In genomic region chr18:62486290-62486964, GRCh38 we compare ENCODE assay signal across 8 cellular contexts. TPM values are rescaled to one million over a fixed set of nuclear protein-coding genes. Genes with fewer than 3 reads are reported as not detected.
DNase-seq lines count a peak whose midpoint lies in the region; ATAC-seq and TF ChIP-seq lines count a peak whose summit lies in the region.

No MANE protein-coding gene starts in this region.

- TF ChIP-seq POLR2A in thyroid gland (IDR thresholded peaks at IDR 0.05): no peak

- H3K9me3 Mint-ChIP-seq in activated CD4-positive, alpha-beta memory T cell treated with anti-CD3 and anti-CD28 coated beads for 36 hours: peaks cover 10% of the 10 kb centered on the region
- no peaks in the 10 kb centered on the region for H3K9me3 Mint-ChIP-seq in activated CD4-positive, alpha-beta memory T cell treated with anti-CD3 and anti-CD28 coated beads, Interleukin-2, amount 10 ng/mL, durations not matched to agents 7 days and 5 days

- CTCF ChIA-PET in activated CD4-positive, alpha-beta memory T cell treated with anti-CD3 and anti-CD28 coated beads for 36 hours (lab: Charles Lee): no interaction called here
- CTCF ChIA-PET in activated CD4-positive, alpha-beta memory T cell treated with anti-CD3 and anti-CD28 coated beads, Interleukin-2, amount 10 ng/mL, durations not matched to agents 7 days and 5 days (lab: Charles Lee): no interaction called here

- H3K9me3 ChIP-seq in thyroid gland: no peaks in the 10 kb centered on the region

- peak overlapping the region; percentile 84 to 90 (median 85) for H3K27ac ChIP-seq in thyroid gland

- H3K27me3 Mint-ChIP-seq in activated CD4-positive, alpha-beta memory T cell treated with anti-CD3 and anti-CD28 coated beads for 36 hours: peaks cover 20% of the 10 kb centered on the region
- peaks cover 18% of the 10 kb centered on the region for H3K27me3 Mint-ChIP-seq in activated CD4-positive, alpha-beta memory T cell treated with anti-CD3 and anti-CD28 coated beads, Interleukin-2, amount 10 ng/mL, durations not matched to agents 7 days and 5 days

- intact Hi-C loops in activated CD4-positive, alpha-beta memory T cell treated with anti-CD3 and anti-CD28 coated beads for 36 hours (cut with micrococcal nuclease): loop anchor here (1.0 kb wide), 1 partner anchor 20 kb away; no protein-coding TSS in a partner anchor
- intact Hi-C loops in thyroid gland (cut with DNase I): no loop called here

- H3K27me3 ChIP-seq in thyroid gland: no peaks in the 10 kb centered on the region

- no peak overlapping the region for H3K27ac Mint-ChIP-seq in activated CD4-positive, alpha-beta memory T cell treated with anti-CD3 and anti-CD28 coated beads for 36 hours
- no peak overlapping the region for H3K27ac Mint-ChIP-seq in activated CD4-positive, alpha-beta memory T cell treated with anti-CD3 and anti-CD28 coated beads, Interleukin-2, amount 10 ng/mL, durations not matched to agents 7 days and 5 days

- TF ChIP-seq CTCF in thyroid gland (IDR thresholded peaks at IDR 0.05): peak in 2 of 6 experiments; percentile 9 to 18

- no peak overlapping the region for H3K4me3 ChIP-seq in thyroid gland (replicated peaks in 1 of 3)

- no peaks in the 10 kb centered on the region for H3K36me3 Mint-ChIP-seq in activated CD4-positive, alpha-beta memory T cell treated with anti-CD3 and anti-CD28 coated beads for 36 hours
- H3K36me3 Mint-ChIP-seq in activated CD4-positive, alpha-beta memory T cell treated with anti-CD3 and anti-CD28 coated beads, Interleukin-2, amount 10 ng/mL, durations not matched to agents 7 days and 5 days (ENCODE audit: low read depth): no peaks in the 10 kb centered on the region

- no peak overlapping the region for H3K4me3 Mint-ChIP-seq in activated CD4-positive, alpha-beta memory T cell treated with anti-CD3 and anti-CD28 coated beads for 36 hours
- no peak overlapping the region for H3K4me3 Mint-ChIP-seq in activated CD4-positive, alpha-beta memory T cell treated with anti-CD3 and anti-CD28 coated beads, Interleukin-2, amount 10 ng/mL, durations not matched to agents 7 days and 5 days

- H3K4me1 Mint-ChIP-seq in activated CD4-positive, alpha-beta memory T cell treated with anti-CD3 and anti-CD28 coated beads for 36 hours (ENCODE audit: low read depth): peaks cover 11% of the 10 kb centered on the region
- H3K4me1 Mint-ChIP-seq in activated CD4-positive, alpha-beta memory T cell treated with anti-CD3 and anti-CD28 coated beads, Interleukin-2, amount 10 ng/mL, durations not matched to agents 7 days and 5 days: no peaks in the 10 kb centered on the region

- peak; percentile 49 for DNase-seq in activated CD4-positive, alpha-beta memory T cell treated with anti-CD3 and anti-CD28 coated beads for 36 hours
- DNase-seq in activated CD4-positive, alpha-beta memory T cell treated with anti-CD3 and anti-CD28 coated beads, Interleukin-2, amount 10 ng/mL, durations not matched to agents 7 days and 5 days: no peak
- peak; percentile 89 for DNase-seq in NCI-H345 (lab: John Stamatoyannopoulos, UW)
- peak; percentile 71 to 75 for DNase-seq in thyroid gland
- no peak for DNase-seq in central memory CD4-positive, alpha-beta T cell
- DNase-seq in KG1 (lab: John Stamatoyannopoulos, UW): no peak

- POLR2A ChIA-PET in activated CD4-positive, alpha-beta memory T cell treated with anti-CD3 and anti-CD28 coated beads for 36 hours (lab: Charles Lee): interaction anchor here (1.2 kb wide), 1 partner anchor 36 kb away, joined by 3 read pairs; the partner anchor contains the start of gene ZCCHC2
- POLR2A ChIA-PET in activated CD4-positive, alpha-beta memory T cell treated with anti-CD3 and anti-CD28 coated beads, Interleukin-2, amount 10 ng/mL, durations not matched to agents 7 days and 5 days (lab: Charles Lee): no interaction called here

- no peaks in the 10 kb centered on the region for H3K36me3 ChIP-seq in thyroid gland

- WGBS in thyroid gland, 2 donors: 56 to 64% methylated on average over 4 of the region's 4 CpGs

- peaks cover 11 to 26% of the 10 kb centered on the region in 2 donors for H3K4me1 ChIP-seq in thyroid gland

- ATAC-seq in esophagus mucosa: peak; percentile 91
- no peak for ATAC-seq in GM21737 (IDR thresholded peaks at IDR 0.05; ENCODE audit: unreplicated experiment)

RNA-seq across cellular contexts. Expression of gene ZCCHC2, which starts 36.4 kb away (rescaled TPM):
- 10 to 100 TPM; 24.9 to 27.5 TPM for total RNA-seq in activated CD4-positive, alpha-beta memory T cell treated with anti-CD3 and anti-CD28 coated beads for 36 hours
- 10 to 100 TPM; 51.7 to 52.3 TPM for total RNA-seq in activated CD4-positive, alpha-beta memory T cell treated with anti-CD3 and anti-CD28 coated beads, Interleukin-2, amount 10 ng/mL, durations not matched to agents 7 days and 5 days
- total RNA-seq in esophagus mucosa (7.3 TPM), thyroid gland (10 to 100 TPM; 20.1 to 28.5 (median 24.9) TPM)

Comparison
In these comparisons a context has a peak if more than half of its experiments do, and no peak if none do; other contexts are left out.
1. DNase-seq: peak in activated CD4-positive, alpha-beta memory T cell treated with anti-CD3 and anti-CD28 coated beads for 36 hours (single experiment), NCI-H345 (single experiment) and thyroid gland (2 of 2); none in activated CD4-positive, alpha-beta memory T cell treated with anti-CD3 and anti-CD28 coated beads, Interleukin-2, amount 10 ng/mL, durations not matched to agents 7 days and 5 days (single experiment), central memory CD4-positive, alpha-beta T cell (single experiment) and KG1 (single experiment).